Comparison of ENCODE assay signal across 15 cellular contexts in the genomic region with DNA sequence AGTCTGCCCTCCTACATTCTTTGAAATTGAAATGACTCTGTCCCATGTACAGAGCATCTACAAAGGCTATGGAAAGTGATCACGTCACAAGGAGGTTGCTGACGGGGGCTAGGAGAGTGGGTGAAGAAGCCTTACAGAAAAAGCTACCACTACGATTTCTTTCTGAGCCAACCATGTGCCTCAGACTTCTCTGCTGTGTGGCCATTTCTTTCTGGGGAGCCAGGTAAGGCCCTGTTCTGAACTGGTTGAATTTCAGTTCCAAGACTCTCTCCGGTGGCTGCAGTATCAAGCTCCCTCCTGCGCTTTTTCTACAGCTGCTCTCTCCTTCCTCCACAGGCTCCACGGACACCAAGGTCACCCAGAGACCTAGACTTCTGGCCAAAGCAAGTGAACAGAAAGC.
DNase-seq lines count a peak whose midpoint lies in the region; ATAC-seq, FAIRE-seq and TF ChIP-seq lines count a peak whose summit lies in the region.
"Had no signal": no experiment of that assay in that cellular context is flagged by ENCODE, and none has a peak within 500 bp of the region (broad histone marks: within the 10 kb centered on the region; RNA-seq: fewer than 3 reads in every experiment).

No MANE protein-coding gene starts in this region.

- TF ChIP-seq CTCF in HepG2 (CRISPR knock-in tag; IDR thresholded peaks at IDR 0.05) (no peak), right lobe of liver (IDR thresholded peaks at IDR 0.05) (no peak)

- DNase-seq in HepG2 (ENCODE audit: low spot score), result no peak
- no peak for DNase-seq in right lobe of liver
- DNase-seq in activated T-cell treated with anti-CD3 and anti-CD28 coated beads, Interleukin-2, amount 50 U/mL, for 72 hours, result peak; percentile 30 to 45
- no peak for DNase-seq in immature natural killer cell
- DNase-seq in mucosa of gallbladder (ENCODE audit: low spot score), result no peak
- no peak for DNase-seq in left ventricle myocardium superior
- DNase-seq: dorsolateral prefrontal cortex, naive B cell, NCI-H2081, NCI-H69, psoas muscle, SW 1271 had no signal

- H3K27ac ChIP-seq in HepG2 (ENCODE audit: extremely low read length, insufficient read depth, low read length) (no peak overlapping the region), right lobe of liver (no peak overlapping the region), thymus (ENCODE audit: low read depth) (peak overlapping the region; percentile 96)
- H3K27ac ChIP-seq: dorsolateral prefrontal cortex, psoas muscle had no signal

- peak overlapping the region; percentile 89 to 97 for H3K4me3 Mint-ChIP-seq in activated T-cell treated with anti-CD3 and anti-CD28 coated beads, Interleukin-2, amount 50 U/mL, for 72 hours
- peak overlapping the region; percentile 6 to 68 (median 54) for H3K4me3 Mint-ChIP-seq in immature natural killer cell
- H3K4me3 Mint-ChIP-seq: stimulated activated memory B cell treated with anti-CD40 and anti-IgM and Interleukin-4, amounts not matched to agents 10 μg/mL and 1 μg/mL and 100 μg/mL, for 72 hours had no signal

- H3K27ac Mint-ChIP-seq in activated T-cell treated with anti-CD3 and anti-CD28 coated beads, Interleukin-2, amount 50 U/mL, for 72 hours, result peak overlapping the region; percentile 99
- H3K27ac Mint-ChIP-seq in immature natural killer cell, result peak overlapping the region in 5 of 6 donors; percentile 9 to 68 (median 60)
- H3K27ac Mint-ChIP-seq: stimulated activated memory B cell treated with anti-CD40 and anti-IgM and Interleukin-4, amounts not matched to agents 10 μg/mL and 1 μg/mL and 100 μg/mL, for 72 hours had no signal

- WGBS in HepG2 (ENCODE audit: low lambda C conversion rate), result 15% methylated on average over 6 of the region's 6 CpGs
- WGBS in right lobe of liver (ENCODE audit: insufficient coverage, low coverage, low lambda C conversion rate, missing lambda C conversion rate), result 46% methylated on average over 5 of the region's 6 CpGs
- WGBS in thymus, result 16% methylated on average over 6 of the region's 6 CpGs

- TF ChIP-seq RAD21 in HepG2 (CRISPR knock-in tag; IDR thresholded peaks at IDR 0.05), result no peak

- no peaks in the 10 kb centered on the region for H3K36me3 ChIP-seq in HepG2 (replicated peaks in 1 of 2; ENCODE audit: control insufficient read depth in 1 of 2, insufficient read depth in 2 of 2, low read length in 2 of 2)
- H3K36me3 ChIP-seq in right lobe of liver, result no peaks in the 10 kb centered on the region
- H3K36me3 ChIP-seq in thymus (ENCODE audit: control insufficient read depth, insufficient read depth), result no peaks in the 10 kb centered on the region

- no peak for FAIRE-seq in HepG2 (lab: Jason Lieb, UNC)

- H3K4me1 Mint-ChIP-seq in activated T-cell treated with anti-CD3 and anti-CD28 coated beads, Interleukin-2, amount 50 U/mL, for 72 hours (ENCODE audit: low read depth), result peaks cover 23% of the 10 kb centered on the region
- peaks cover 13 to 22% of the 10 kb centered on the region in 2 donors for H3K4me1 Mint-ChIP-seq in immature natural killer cell

- POLR2A ChIA-PET in HepG2 (lab: Yijun Ruan, JAX), result no interaction called here

- no peak overlapping the region for H3K9ac ChIP-seq in HepG2 (ENCODE audit: insufficient read depth, low read depth, low read length)

- H3K9me3 ChIP-seq in HepG2 (ENCODE audit: low read length) (no peaks in the 10 kb centered on the region), right lobe of liver (no peaks in the 10 kb centered on the region), thymus (ENCODE audit: control insufficient read depth) (no peaks in the 10 kb centered on the region)
- H3K9me3 ChIP-seq: psoas muscle had no signal

- H3K4me3 ChIP-seq in HepG2 (replicated peaks in 1 of 3; ENCODE audit: insufficient read depth in 1 of 3, low read depth in 2 of 3, low read length in 3 of 3) (no peak overlapping the region), right lobe of liver (no peak overlapping the region), thymus (ENCODE audit: low read length) (peak overlapping the region; percentile 51)
- H3K4me3 ChIP-seq: dorsolateral prefrontal cortex, psoas muscle had no signal

- no peaks in the 10 kb centered on the region for H3K36me3 Mint-ChIP-seq in activated T-cell treated with anti-CD3 and anti-CD28 coated beads, Interleukin-2, amount 50 U/mL, for 72 hours (ENCODE audit: insufficient read depth in 2 of 2)
- no peaks in the 10 kb centered on the region for H3K36me3 Mint-ChIP-seq in immature natural killer cell
- H3K36me3 Mint-ChIP-seq: naive B cell; stimulated activated memory B cell treated with anti-CD40 and anti-IgM and Interleukin-4, amounts not matched to agents 10 μg/mL and 1 μg/mL and 100 μg/mL, for 72 hours had no signal

- TF ChIP-seq POLR2A in HepG2 (IDR thresholded peaks at IDR 0.05; ENCODE audit: insufficient read depth in 1 of 2, low read depth in 2 of 2, low read length in 2 of 2) (no peak), right lobe of liver (IDR thresholded peaks at IDR 0.05) (no peak)

- no peaks in the 10 kb centered on the region for H4K20me1 ChIP-seq in HepG2 (ENCODE audit: insufficient read depth, low read length)

- ATAC-seq in HepG2 (no peak), right lobe of liver (no peak), HG02623 (IDR thresholded peaks at IDR 0.05; ENCODE audit: unreplicated experiment) (no peak), left ventricle myocardium superior (no peak)
- ATAC-seq in activated T-cell treated with anti-CD3 and anti-CD28 coated beads, Interleukin-2, amount 50 U/mL, for 72 hours (replicated peaks in 1 of 2), result peak; percentile 88 to 94
- ATAC-seq: psoas muscle; stimulated activated memory B cell treated with anti-CD40 and anti-IgM and Interleukin-4, amounts not matched to agents 10 μg/mL and 1 μg/mL and 100 μg/mL, for 72 hours had no signal

- in situ Hi-C loops in HepG2 (cut with HindIII; ENCODE audit: extremely low pct_ligation_motif_present, low pct_unique_long_range_greater_than_20kb), result no loop called here

- BruUV-seq in HepG2 (replicated peaks; lab: Mats Ljungman, UMichigan), result no TSS peak

- no peak overlapping the region for H3K4me2 ChIP-seq in HepG2 (ENCODE audit: low read depth, low read length)

- H3K27me3 ChIP-seq in HepG2 (ENCODE audit: control insufficient read depth in 1 of 2, insufficient read depth in 2 of 2, low read length in 2 of 2) (peaks cover 0 to 7% of the 10 kb centered on the region in 2 experiments; a peak in 2 of 5 replicates), right lobe of liver (no peaks in the 10 kb centered on the region), thymus (ENCODE audit: control insufficient read depth, insufficient read depth) (no peaks in the 10 kb centered on the region)

- intact Hi-C loops in HepG2 (cut with micrococcal nuclease; ENCODE audit: unreplicated experiment), result no loop called here
- intact Hi-C loops in right lobe of liver (cut with DNase I), result no loop called here
- intact Hi-C loops in left ventricle myocardium superior (cut with micrococcal nuclease), result loop anchor here (10.0 kb wide), 1 partner anchor 148 kb away; no protein-coding TSS in a partner anchor

- no peak overlapping the region for H2AFZ ChIP-seq in HepG2 (ENCODE audit: low read length)

- CTCF ChIA-PET in HepG2 (lab: Yijun Ruan, JAX; ENCODE audit: low intra/inter-chr PET ratio, low total read pairs), result no interaction called here

- H3K27me3 Mint-ChIP-seq in activated T-cell treated with anti-CD3 and anti-CD28 coated beads, Interleukin-2, amount 50 U/mL, for 72 hours (ENCODE audit: low read depth), result no peaks in the 10 kb centered on the region
- H3K27me3 Mint-ChIP-seq in immature natural killer cell (ENCODE audit: low read depth in 3 of 3), result peaks cover 0 to 2% (median 2%) of the 10 kb centered on the region in 3 donors

- H3K79me2 ChIP-seq in HepG2 (ENCODE audit: insufficient read depth, low read length), result no peaks in the 10 kb centered on the region

- H3K9me3 Mint-ChIP-seq in activated T-cell treated with anti-CD3 and anti-CD28 coated beads, Interleukin-2, amount 50 U/mL, for 72 hours, result no peaks in the 10 kb centered on the region
- no peaks in the 10 kb centered on the region for H3K9me3 Mint-ChIP-seq in immature natural killer cell
- H3K9me3 Mint-ChIP-seq: stimulated activated memory B cell treated with anti-CD40 and anti-IgM and Interleukin-4, amounts not matched to agents 10 μg/mL and 1 μg/mL and 100 μg/mL, for 72 hours had no signal

- H3K4me1 ChIP-seq in HepG2 (ENCODE audit: insufficient read depth, low read length) (no peaks in the 10 kb centered on the region), right lobe of liver (no peaks in the 10 kb centered on the region), thymus (ENCODE audit: control insufficient read depth, insufficient read depth, low read length) (no peaks in the 10 kb centered on the region)

- no peak for TF ChIP-seq EP300 in HepG2 (IDR thresholded peaks at IDR 0.05; ENCODE audit: low read depth in 2 of 2, low read length in 2 of 2)
- TF ChIP-seq EP300 in HepG2 (CRISPR knock-in tag; IDR thresholded peaks at IDR 0.05; ENCODE audit: borderline replicate concordance), result no peak

TF ChIP-seq in HepG2, 621 proteins besides CTCF, POLR2A, EP300 and RAD21:
- no peak for TF ChIP-seq SMC3 (IDR thresholded peaks at IDR 0.05; ENCODE audit: low read length)
- 0 out of 2 replicates have a peak, but pooled peaks have one; percentile 9 for TF ChIP-seq CREB1 (IDR thresholded peaks at IDR 0.05)
- no peak for TF ChIP-seq CREB1 (CRISPR knock-in tag; IDR thresholded peaks at IDR 0.05)

Comparison
In these comparisons a context has a peak if more than half of its experiments do, and no peak if none do; other contexts are left out.
1. ATAC-seq: peak in activated T-cell treated with anti-CD3 and anti-CD28 coated beads, Interleukin-2, amount 50 U/mL, for 72 hours (2 of 2); none in HepG2 (single experiment), right lobe of liver (0 of 4), HG02623 (single experiment) and left ventricle myocardium superior (single experiment).
2. DNase-seq: peak in activated T-cell treated with anti-CD3 and anti-CD28 coated beads, Interleukin-2, amount 50 U/mL, for 72 hours (2 of 2); none in HepG2 (single experiment), right lobe of liver (0 of 3), immature natural killer cell (0 of 3), mucosa of gallbladder (single experiment) and left ventricle myocardium superior (single experiment).